ENCODE assay signal across 24 cellular contexts in genomic region chr17:79017546-79017945, GRCh38. TPM values are rescaled to one million over a fixed set of nuclear protein-coding genes. Genes with fewer than 3 reads are reported as not detected.
"Had no signal": no experiment of that assay in that cellular context is flagged by ENCODE, and none has a peak within 500 bp of the region (broad histone marks: within the 10 kb centered on the region; RNA-seq: fewer than 3 reads in every experiment).

No MANE protein-coding gene starts in this region.

- H3K27ac ChIP-seq: left ventricle myocardium inferior, prostate gland, right atrium auricular region, suprapubic skin, transverse colon had no signal

- DNase-seq: activated CD4-positive, alpha-beta memory T cell treated with anti-CD3 and anti-CD28 coated beads, Interleukin-2, amount 10 ng/mL, durations not matched to agents 7 days and 5 days; activated CD4-positive, alpha-beta T cell treated with anti-CD3 and anti-CD28 coated beads for 48 hours; activated CD4-positive, CD25-positive, alpha-beta regulatory T cell; activated naive CD4-positive, alpha-beta T cell; activated naive CD8-positive, alpha-beta T cell treated with anti-CD3 and anti-CD28 coated beads for 36 hours; activated T-cell treated with anti-CD3 and anti-CD28 coated beads, Interleukin-2, amount 50 U/mL, for 1 hour; amniotic stem cell; dermis blood vessel endothelial cell; foreskin melanocyte; glutamatergic neuron; hypothalamus; left ventricle myocardium inferior; mucosa of descending colon; naive B cell; small intestine; stimulated activated CD4-positive, alpha-beta T cell treated with anti-CD3 and anti-CD28 coated beads, Interleukin-4, amount 100 ng/mL, for 1 hour; stimulated activated naive CD8-positive, alpha-beta T cell treated with anti-CD3 and anti-CD28 coated beads, Interleukin-15, amount 100 ng/mL, for 72 hours; T-helper 1 cell; T-helper 9 cell; transverse colon had no signal

- H3K9me3 ChIP-seq: left ventricle myocardium inferior, prostate gland, right atrium auricular region, suprapubic skin, transverse colon had no signal

- FAIRE-seq: small intestine had no signal

- ATAC-seq: activated T-helper 17 cell treated with anti-CD3 and anti-CD28 coated beads, Interleukin-2, amount 50 U/mL, for 72 hours; mucosa of descending colon; stimulated activated naive CD8-positive, alpha-beta T cell treated with anti-CD3 and anti-CD28 coated beads, Interleukin-15, amount 100 ng/mL, for 72 hours had no signal

- H3K27me3 ChIP-seq: right atrium auricular region, suprapubic skin, transverse colon had no signal

- H3K4me3 ChIP-seq: left ventricle myocardium inferior, mucosa of descending colon, prostate gland, right atrium auricular region, suprapubic skin, transverse colon had no signal

- H3K36me3 ChIP-seq: left ventricle myocardium inferior, prostate gland, right atrium auricular region, suprapubic skin, transverse colon had no signal

RNA-seq across cellular contexts. Expression of gene C1QTNF1, which starts 6.4 kb away (rescaled TPM):
- total RNA-seq: activated CD4-positive, alpha-beta memory T cell treated with anti-CD3 and anti-CD28 coated beads, Interleukin-2, amount 10 ng/mL, durations not matched to agents 7 days and 5 days; activated T-helper 17 cell treated with anti-CD3 and anti-CD28 coated beads, Interleukin-2, amount 50 U/mL, for 72 hours had no signal
